In genomic region chr7:27145884-27146401, GRCh38 we compare ENCODE assay signal across 24 cellular contexts. TPM values are rescaled to one million over a fixed set of nuclear protein-coding genes. Genes with fewer than 3 reads are reported as not detected.
A peak's percentile ranks its signal among the peaks of the same experiment; 100 is the strongest.
DNase-seq lines count a peak whose midpoint lies in the region; ATAC-seq and TF ChIP-seq lines count a peak whose summit lies in the region.
"Had no signal": no experiment of that assay in that cellular context is flagged by ENCODE, and none has a peak within 500 bp of the region (broad histone marks: within the 10 kb centered on the region; RNA-seq: fewer than 3 reads in every experiment).

No MANE protein-coding gene starts in this region.

- H3K36me3 ChIP-seq in upper lobe of right lung = no peaks in the 10 kb centered on the region
- H3K36me3 ChIP-seq: uterus had no signal

- H3K4me3 Mint-ChIP-seq in nephron progenitor cell = peak overlapping the region; percentile 97
- no peak overlapping the region for H3K4me3 Mint-ChIP-seq in activated T-helper 1 cell treated with anti-CD3 and anti-CD28 coated beads, Interleukin-12 subunit alpha, Interleukin-12 subunit beta, Interleukin-2, Interleukin-4 antibody, amounts not matched to agents 30 ng/mL and 10 ng/mL and 1 ng/mL, durations not matched to agents 14 hours and 24 hours and 36 hours
- H3K4me3 Mint-ChIP-seq: activated CD8-positive, alpha-beta T cell treated with anti-CD3 and anti-CD28 coated beads, Interleukin-2, amount 10 ng/mL, durations not matched to agents 7 days and 5 days; activated naive CD4-positive, alpha-beta T cell treated with anti-CD3 and anti-CD28 coated beads, Interleukin-2, amount 50 U/mL, for 24 hours; H9; stimulated activated naive CD8-positive, alpha-beta T cell treated with anti-CD3 and anti-CD28 coated beads, Interleukin-15, Interleukin-2, amounts not matched to agents 100 ng/mL and 50 ng/mL, for 24 hours had no signal

- H3K9me3 Mint-ChIP-seq in nephron progenitor cell = no peaks in the 10 kb centered on the region
- H3K9me3 Mint-ChIP-seq in activated T-helper 1 cell treated with anti-CD3 and anti-CD28 coated beads, Interleukin-12 subunit alpha, Interleukin-12 subunit beta, Interleukin-2, Interleukin-4 antibody, amounts not matched to agents 30 ng/mL and 10 ng/mL and 1 ng/mL, durations not matched to agents 14 hours and 24 hours and 36 hours = no peaks in the 10 kb centered on the region
- H3K9me3 Mint-ChIP-seq: activated naive CD4-positive, alpha-beta T cell treated with anti-CD3 and anti-CD28 coated beads, Interleukin-2, amount 50 U/mL, for 24 hours; stimulated activated naive CD8-positive, alpha-beta T cell treated with anti-CD3 and anti-CD28 coated beads, Interleukin-15, Interleukin-2, amounts not matched to agents 100 ng/mL and 50 ng/mL, for 24 hours had no signal

- intact Hi-C loops in cardiac septum (cut with DNase I) (no loop called here), left cardiac atrium (cut with DNase I) (no loop called here), upper lobe of right lung (cut with DNase I) (no loop called here)
- intact Hi-C loops in activated T-helper 1 cell treated with anti-CD3 and anti-CD28 coated beads, Interleukin-12 subunit alpha, Interleukin-12 subunit beta, Interleukin-2, Interleukin-4 antibody, amounts not matched to agents 30 ng/mL and 10 ng/mL and 1 ng/mL, durations not matched to agents 14 hours and 24 hours and 36 hours (cut with micrococcal nuclease) = no loop called here

- H3K27me3 ChIP-seq in upper lobe of right lung = peaks cover 61% of the 10 kb centered on the region
- H3K27me3 ChIP-seq: uterus had no signal

- peaks cover 95% of the 10 kb centered on the region for H3K36me3 Mint-ChIP-seq in nephron progenitor cell (ENCODE audit: low read depth)
- peaks cover 3% of the 10 kb centered on the region for H3K36me3 Mint-ChIP-seq in activated T-helper 1 cell treated with anti-CD3 and anti-CD28 coated beads, Interleukin-12 subunit alpha, Interleukin-12 subunit beta, Interleukin-2, Interleukin-4 antibody, amounts not matched to agents 30 ng/mL and 10 ng/mL and 1 ng/mL, durations not matched to agents 14 hours and 24 hours and 36 hours (ENCODE audit: low read depth)
- H3K36me3 Mint-ChIP-seq: activated naive CD4-positive, alpha-beta T cell treated with anti-CD3 and anti-CD28 coated beads, Interleukin-2, amount 50 U/mL, for 24 hours had no signal

- peaks cover 9% of the 10 kb centered on the region for H3K4me1 ChIP-seq in upper lobe of right lung
- H3K4me1 ChIP-seq: uterus had no signal

- peak overlapping the region; percentile 88 for H3K27ac ChIP-seq in upper lobe of right lung
- H3K27ac ChIP-seq: BLaER1 treated with 17β-estradiol and CSF1 and Interleukin-3, amounts not matched to agents 10 nM and 100 nM had no signal

- peak overlapping the region; percentile 32 for H3K4me3 ChIP-seq in fibroblast of villous mesenchyme (ENCODE audit: low read depth, low read length)
- H3K4me3 ChIP-seq in upper lobe of right lung = peak overlapping the region; percentile 70
- H3K4me3 ChIP-seq: skin epidermis, uterus had no signal

- H3K27ac Mint-ChIP-seq in nephron progenitor cell = peak overlapping the region; percentile 99
- no peak overlapping the region for H3K27ac Mint-ChIP-seq in activated T-helper 1 cell treated with anti-CD3 and anti-CD28 coated beads, Interleukin-12 subunit alpha, Interleukin-12 subunit beta, Interleukin-2, Interleukin-4 antibody, amounts not matched to agents 30 ng/mL and 10 ng/mL and 1 ng/mL, durations not matched to agents 14 hours and 24 hours and 36 hours
- H3K27ac Mint-ChIP-seq: activated CD8-positive, alpha-beta T cell treated with anti-CD3 and anti-CD28 coated beads, Interleukin-2, amount 10 ng/mL, durations not matched to agents 7 days and 5 days; H9; progenitor cell of endocrine pancreas; stimulated activated naive CD8-positive, alpha-beta T cell treated with anti-CD3 and anti-CD28 coated beads, Interleukin-15, Interleukin-2, amounts not matched to agents 100 ng/mL and 50 ng/mL, for 24 hours had no signal

- ATAC-seq in left cardiac atrium = no peak
- no peak for ATAC-seq in upper lobe of right lung
- ATAC-seq in GM19397 (IDR thresholded peaks at IDR 0.05; ENCODE audit: unreplicated experiment) = no peak
- ATAC-seq: activated CD8-positive, alpha-beta T cell treated with anti-CD3 and anti-CD28 coated beads, Interleukin-2, amount 10 ng/mL, durations not matched to agents 7 days and 5 days; left lobe of liver; PC-3 had no signal

- no peak for TF ChIP-seq CTCF in fibroblast of villous mesenchyme (IDR thresholded peaks at IDR 0.05; ENCODE audit: insufficient read depth, low read depth, low read length)
- no peak for TF ChIP-seq CTCF in nephron progenitor cell (IDR thresholded peaks at IDR 0.05)
- no peak for TF ChIP-seq CTCF in upper lobe of right lung (IDR thresholded peaks at IDR 0.05)

- DNase-seq in cardiac septum (ENCODE audit: low spot score) (peak; percentile 59), left cardiac atrium (no peak), fibroblast of villous mesenchyme (ENCODE audit: low read depth) (peak; percentile 41), nephron progenitor cell (no peak), upper lobe of right lung (no peak), NCI-H226 (no peak)
- DNase-seq in activated T-helper 1 cell treated with anti-CD3 and anti-CD28 coated beads, Interleukin-12 subunit alpha, Interleukin-12 subunit beta, Interleukin-2, Interleukin-4 antibody, amounts not matched to agents 30 ng/mL and 10 ng/mL and 1 ng/mL, durations not matched to agents 14 hours and 24 hours and 36 hours (ENCODE audit: low spot score) = no peak
- DNase-seq: activated CD8-positive, alpha-beta T cell treated with anti-CD3 and anti-CD28 coated beads, Interleukin-2, amount 10 ng/mL, durations not matched to agents 7 days and 5 days; activated T-cell treated with anti-CD3 and anti-CD28 coated beads, Interleukin-2, amount 50 U/mL, for 48 hours; GDM1; H9; NCI-H146; NCI-H82; PC-3 had no signal

- H3K27me3 Mint-ChIP-seq in nephron progenitor cell (ENCODE audit: low read depth, poor library complexity) = peaks cover 17% of the 10 kb centered on the region
- H3K27me3 Mint-ChIP-seq in activated T-helper 1 cell treated with anti-CD3 and anti-CD28 coated beads, Interleukin-12 subunit alpha, Interleukin-12 subunit beta, Interleukin-2, Interleukin-4 antibody, amounts not matched to agents 30 ng/mL and 10 ng/mL and 1 ng/mL, durations not matched to agents 14 hours and 24 hours and 36 hours (ENCODE audit: insufficient read depth) = peaks cover 55% of the 10 kb centered on the region

- H3K9me3 ChIP-seq in upper lobe of right lung = no peaks in the 10 kb centered on the region
- H3K9me3 ChIP-seq: uterus had no signal

- peaks cover 51% of the 10 kb centered on the region for H3K4me1 Mint-ChIP-seq in nephron progenitor cell
- peaks cover 1% of the 10 kb centered on the region for H3K4me1 Mint-ChIP-seq in activated T-helper 1 cell treated with anti-CD3 and anti-CD28 coated beads, Interleukin-12 subunit alpha, Interleukin-12 subunit beta, Interleukin-2, Interleukin-4 antibody, amounts not matched to agents 30 ng/mL and 10 ng/mL and 1 ng/mL, durations not matched to agents 14 hours and 24 hours and 36 hours (ENCODE audit: low read depth)

RNA-seq across cellular contexts. Expression of gene HOXA6, which starts 1.6 kb away (rescaled TPM):
- total RNA-seq in cardiac septum = not detected
- not detected for total RNA-seq in left cardiac atrium
- total RNA-seq in fibroblast of villous mesenchyme = 10.6 and 11.2 TPM in 2 replicates
- 6.5 TPM for total RNA-seq in upper lobe of right lung
- not detected in 2 replicates for total RNA-seq in activated T-helper 1 cell treated with anti-CD3 and anti-CD28 coated beads, Interleukin-12 subunit alpha, Interleukin-12 subunit beta, Interleukin-2, Interleukin-4 antibody, amounts not matched to agents 30 ng/mL and 10 ng/mL and 1 ng/mL, durations not matched to agents 14 hours and 24 hours and 36 hours
- total RNA-seq: activated CD8-positive, alpha-beta T cell treated with anti-CD3 and anti-CD28 coated beads, Interleukin-2, amount 10 ng/mL, durations not matched to agents 7 days and 5 days; frontal cortex; H9; left lobe of liver had no signal

RNA-seq across cellular contexts. Expression of gene HOXA5, which starts 2.5 kb away (rescaled TPM):
- total RNA-seq in cardiac septum (0.30 TPM), left cardiac atrium (under 1 TPM in 1 of 2 donors, not detected in 1; 0.27 TPM), fibroblast of villous mesenchyme (7.4 and 10.8 TPM in 2 replicates), upper lobe of right lung (16.0 TPM)
- not detected in 2 replicates for total RNA-seq in activated T-helper 1 cell treated with anti-CD3 and anti-CD28 coated beads, Interleukin-12 subunit alpha, Interleukin-12 subunit beta, Interleukin-2, Interleukin-4 antibody, amounts not matched to agents 30 ng/mL and 10 ng/mL and 1 ng/mL, durations not matched to agents 14 hours and 24 hours and 36 hours
- total RNA-seq: activated CD8-positive, alpha-beta T cell treated with anti-CD3 and anti-CD28 coated beads, Interleukin-2, amount 10 ng/mL, durations not matched to agents 7 days and 5 days; frontal cortex; H9 had no signal

RNA-seq across cellular contexts. Expression of gene HOXA3, which starts 6.4 kb away (rescaled TPM):
- total RNA-seq in cardiac septum = 0.40 TPM
- total RNA-seq in left cardiac atrium = under 1 TPM; 0.68 to 0.74 TPM
- total RNA-seq in fibroblast of villous mesenchyme = 9.3 and 11.7 TPM in 2 replicates
- total RNA-seq in upper lobe of right lung = 8.7 TPM
- total RNA-seq in activated T-helper 1 cell treated with anti-CD3 and anti-CD28 coated beads, Interleukin-12 subunit alpha, Interleukin-12 subunit beta, Interleukin-2, Interleukin-4 antibody, amounts not matched to agents 30 ng/mL and 10 ng/mL and 1 ng/mL, durations not matched to agents 14 hours and 24 hours and 36 hours = not detected in 2 replicates
- total RNA-seq: activated CD8-positive, alpha-beta T cell treated with anti-CD3 and anti-CD28 coated beads, Interleukin-2, amount 10 ng/mL, durations not matched to agents 7 days and 5 days; frontal cortex; H9 had no signal

RNA-seq across cellular contexts. Expression of gene HOXA7, which starts 10.5 kb away (rescaled TPM):
- total RNA-seq in cardiac septum (not detected), left cardiac atrium (under 1 TPM; 0.12 to 0.39 TPM), fibroblast of villous mesenchyme (2.2 and 2.3 TPM in 2 replicates), upper lobe of right lung (2.9 TPM)
- not detected in 2 replicates for total RNA-seq in activated T-helper 1 cell treated with anti-CD3 and anti-CD28 coated beads, Interleukin-12 subunit alpha, Interleukin-12 subunit beta, Interleukin-2, Interleukin-4 antibody, amounts not matched to agents 30 ng/mL and 10 ng/mL and 1 ng/mL, durations not matched to agents 14 hours and 24 hours and 36 hours
- total RNA-seq: activated CD8-positive, alpha-beta T cell treated with anti-CD3 and anti-CD28 coated beads, Interleukin-2, amount 10 ng/mL, durations not matched to agents 7 days and 5 days; frontal cortex; H9; left lobe of liver; SK-MEL-5 had no signal

RNA-seq across cellular contexts. Expression of gene HOXA4, which starts 15.4 kb away (rescaled TPM):
- 1.1 TPM for total RNA-seq in cardiac septum
- total RNA-seq in left cardiac atrium = 1 to 10 TPM in 1 of 2 donors, under 1 TPM in 1; 0.97 to 1.0 TPM
- total RNA-seq in fibroblast of villous mesenchyme = 0.97 and 1.3 TPM in 2 replicates
- 7.1 TPM for total RNA-seq in upper lobe of right lung
- not detected in 2 replicates for total RNA-seq in activated T-helper 1 cell treated with anti-CD3 and anti-CD28 coated beads, Interleukin-12 subunit alpha, Interleukin-12 subunit beta, Interleukin-2, Interleukin-4 antibody, amounts not matched to agents 30 ng/mL and 10 ng/mL and 1 ng/mL, durations not matched to agents 14 hours and 24 hours and 36 hours
- total RNA-seq: activated CD8-positive, alpha-beta T cell treated with anti-CD3 and anti-CD28 coated beads, Interleukin-2, amount 10 ng/mL, durations not matched to agents 7 days and 5 days; frontal cortex; H9 had no signal

Comparison
In these comparisons a context has a peak if more than half of its experiments do, and no peak if none do; other contexts are left out.
1. DNase-seq: peak in cardiac septum (single experiment) and fibroblast of villous mesenchyme (single experiment); none in left cardiac atrium (single experiment), nephron progenitor cell (single experiment), upper lobe of right lung (single experiment), NCI-H226 (single experiment) and activated T-helper 1 cell treated with anti-CD3 and anti-CD28 coated beads, Interleukin-12 subunit alpha, Interleukin-12 subunit beta, Interleukin-2, Interleukin-4 antibody, amounts not matched to agents 30 ng/mL and 10 ng/mL and 1 ng/mL, durations not matched to agents 14 hours and 24 hours and 36 hours (single experiment).